1 cellular context compared by ENCODE assay signal in genomic region chr11:47269002-47269828, GRCh38.
TF ChIP-seq lines count a peak whose summit lies in the region.

No MANE protein-coding gene starts in this region.

TF ChIP-seq in K562, 482 proteins besides CTCF, POLR2A, EP300 and RAD21 (continues in another document):
- TF ChIP-seq ZNF184 (CRISPR knock-in tag; IDR thresholded peaks at IDR 0.05) (no peak), JUN (IDR thresholded peaks at IDR 0.05; ENCODE audit: borderline replicate concordance, low read depth, low read length) (peak; percentile 31; the same call in 1 of the 2 replicates), JUN (CRISPR knock-in tag; IDR thresholded peaks at IDR 0.05; ENCODE audit: borderline replicate concordance) (no peak; the same call in 1 of the 2 replicates), LARP7 (IDR thresholded peaks at IDR 0.05) (0 out of 2 replicates have a peak, but pooled peaks have one; percentile 30), L3MBTL2 (IDR thresholded peaks at IDR 0.05) (peak; percentile 97), ZBTB34 (CRISPR knock-in tag; IDR thresholded peaks at IDR 0.05) (no peak), ZFPM2 (CRISPR knock-in tag; IDR thresholded peaks at IDR 0.05) (no peak), ZNF12 (CRISPR knock-in tag; IDR thresholded peaks at IDR 0.05) (no peak), ILF3 (IDR thresholded peaks at IDR 0.05; ENCODE audit: borderline replicate concordance) (no peak), ELF2 (CRISPR knock-in tag; IDR thresholded peaks at IDR 0.05) (peak; percentile 79), ZNF551 (CRISPR knock-in tag; IDR thresholded peaks at IDR 0.05) (no peak), E2F4 (CRISPR knock-in tag; IDR thresholded peaks at IDR 0.05; ENCODE audit: low read depth) (0 out of 2 replicates have a peak, but pooled peaks have one; percentile 35), SIX5 (IDR thresholded peaks at IDR 0.05; ENCODE audit: borderline replicate concordance in 1 of 2, insufficient read depth in 1 of 2, low read depth in 1 of 2, low read length in 2 of 2) (peak; percentile 25 to 44; a peak in 2 of 4 replicates), ZBTB7A (IDR thresholded peaks at IDR 0.05; ENCODE audit: borderline replicate concordance, control insufficient read depth, low read depth, low read length) (peak; percentile 12; the same call in 1 of the 2 replicates), ZNF280B (CRISPR knock-in tag; IDR thresholded peaks at IDR 0.05) (0 out of 2 replicates have a peak, but pooled peaks have one; percentile 13), IFI16 (CRISPR knock-in tag; IDR thresholded peaks at IDR 0.05) (no peak), ZNF408 (CRISPR knock-in tag; IDR thresholded peaks at IDR 0.05; ENCODE audit: low read depth) (no peak), SMAD3 (CRISPR knock-in tag; conservative IDR thresholded peaks at IDR 0.05) (no peak), GATAD2B (IDR thresholded peaks at IDR 0.05; ENCODE audit: borderline replicate concordance) (0 out of 2 replicates have a peak, but pooled peaks have one; percentile 24), KAT2B (IDR thresholded peaks at IDR 0.05; ENCODE audit: low read depth, low read length) (no peak), YY1 (IDR thresholded peaks at IDR 0.05; ENCODE audit: borderline replicate concordance in 1 of 3, control insufficient read depth in 1 of 3, extremely low read depth in 1 of 3, insufficient read depth in 3 of 3, insufficient read length in 1 of 3, insufficient replicate concordance in 2 of 3, low read depth in 1 of 3, low read length in 2 of 3) (peak in 2 of 3 experiments; percentile 2 to 33), MTA3 (IDR thresholded peaks at IDR 0.05; ENCODE audit: borderline replicate concordance) (no peak; the same call in 1 of the 2 replicates), BRD9 (IDR thresholded peaks at IDR 0.05; ENCODE audit: low read depth, partially characterized antibody) (no peak), SRF (CRISPR knock-in tag; IDR thresholded peaks at IDR 0.05) (peak in 1 of 2 experiments; percentile 88; a peak in 2 of 4 replicates), CHD1 (IDR thresholded peaks at IDR 0.05; ENCODE audit: low read length) (no peak), ZBTB33 (CRISPR knock-in tag; IDR thresholded peaks at IDR 0.05) (0 out of 2 replicates have a peak, but pooled peaks have one; percentile 14), ZNF175 (CRISPR knock-in tag; IDR thresholded peaks at IDR 0.05; ENCODE audit: low read depth) (peak; percentile 87; the same call in 1 of the 2 replicates), NELFE (IDR thresholded peaks at IDR 0.05; ENCODE audit: insufficient read depth, insufficient read length) (no peak), HNRNPH1 (optimal IDR thresholded peaks at IDR 0.05; ENCODE audit: low read depth, low read length) (no peak), ZKSCAN8 (CRISPR knock-in tag; IDR thresholded peaks at IDR 0.05) (peak; percentile 77; the same call in 1 of the 2 replicates), PTBP1 (IDR thresholded peaks at IDR 0.05; ENCODE audit: low read depth, low read length) (no peak), ZNF407 (IDR thresholded peaks at IDR 0.05; ENCODE audit: low read depth) (no peak), KAT8 (IDR thresholded peaks at IDR 0.05; ENCODE audit: low read depth) (no peak), HINFP (tag; conservative IDR thresholded peaks at IDR 0.05; ENCODE audit: low read depth) (no peak), ZNF445 (CRISPR knock-in tag; IDR thresholded peaks at IDR 0.05; ENCODE audit: low read depth) (no peak), ZBTB1 (CRISPR knock-in tag; IDR thresholded peaks at IDR 0.05; ENCODE audit: borderline replicate concordance, low read depth) (no peak), EP400 (IDR thresholded peaks at IDR 0.05) (peak; percentile 86), ZNF282 (CRISPR knock-in tag; IDR thresholded peaks at IDR 0.05) (no peak), ZNF23 (CRISPR knock-in tag; IDR thresholded peaks at IDR 0.05) (no peak), SMAD4 (CRISPR knock-in tag; conservative IDR thresholded peaks at IDR 0.05) (peak; percentile 35; the same call in 1 of the 2 replicates), ERF (CRISPR knock-in tag; IDR thresholded peaks at IDR 0.05) (peak; percentile 94), ZNF57 (CRISPR knock-in tag; IDR thresholded peaks at IDR 0.05) (0 out of 2 replicates have a peak, but pooled peaks have one; percentile 43), NFIC (IDR thresholded peaks at IDR 0.05) (no peak), ZNF644 (tag; IDR thresholded peaks at IDR 0.05; ENCODE audit: low read depth) (no peak), ZNF592 (IDR thresholded peaks at IDR 0.05) (peak; percentile 71; the same call in 1 of the 2 replicates), KDM1A (IDR thresholded peaks at IDR 0.05) (no peak)
